1 cellular context compared by ENCODE assay signal in the genomic region with DNA sequence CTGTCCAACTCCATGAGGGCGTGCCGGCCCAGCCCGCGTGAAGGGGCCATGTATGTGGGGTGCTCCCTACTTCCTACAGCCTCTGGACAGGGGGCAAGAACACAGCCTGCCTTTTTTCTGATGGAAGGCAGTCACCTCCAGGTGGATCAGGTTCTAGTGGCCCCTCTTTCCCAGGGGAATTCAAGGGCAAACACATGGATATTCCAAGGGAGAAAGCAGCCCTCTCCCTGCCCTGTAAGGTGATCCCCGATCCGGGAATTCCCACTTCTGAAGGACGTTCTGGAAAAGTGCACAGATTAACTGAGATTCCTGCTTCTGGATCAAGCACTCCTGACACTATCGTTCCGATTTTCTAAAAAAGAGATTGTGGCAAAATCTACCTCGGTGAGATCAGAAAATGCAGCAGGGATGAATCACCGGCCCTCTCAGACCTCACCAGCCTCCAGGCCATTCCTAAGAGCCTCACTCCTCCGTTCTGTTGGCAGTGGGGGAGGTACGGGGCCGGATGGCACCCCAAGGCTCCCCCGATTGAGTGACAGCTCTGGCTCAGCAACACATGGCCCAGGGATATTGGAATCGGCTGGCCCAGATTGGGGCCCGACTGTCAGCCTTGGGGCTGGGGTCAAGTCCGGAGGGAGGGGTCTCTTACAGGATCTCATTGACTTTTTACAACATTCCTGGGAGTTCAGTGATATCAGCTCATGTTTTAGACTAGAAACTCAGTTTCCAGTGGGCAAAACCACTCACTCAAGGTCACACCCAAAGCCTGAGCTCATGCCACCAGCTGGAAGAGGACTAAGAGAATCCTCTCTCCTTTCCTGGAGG.
TF ChIP-seq lines count a peak whose summit lies in the region.

No MANE protein-coding gene starts in this region.

TF ChIP-seq in endothelial cell of umbilical vein, 7 proteins besides CTCF, POLR2A, EP300 and RAD21:
- TF ChIP-seq, protein P1, sequence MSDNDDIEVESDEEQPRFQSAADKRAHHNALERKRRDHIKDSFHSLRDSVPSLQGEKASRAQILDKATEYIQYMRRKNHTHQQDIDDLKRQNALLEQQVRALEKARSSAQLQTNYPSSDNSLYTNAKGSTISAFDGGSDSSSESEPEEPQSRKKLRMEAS (IDR thresholded peaks at IDR 0.05; ENCODE audit: insufficient read depth, insufficient read length) = no peak
- TF ChIP-seq EZH2 (IDR thresholded peaks at IDR 0.05; ENCODE audit: borderline replicate concordance, low read depth, low read length, severe bottlenecking) (no peak), GATA2 (IDR thresholded peaks at IDR 0.05; ENCODE audit: insufficient read depth, insufficient read length, low read depth, low read length) (no peak), POLR2AphosphoS5 (IDR thresholded peaks at IDR 0.05; ENCODE audit: insufficient read depth, low read depth, low read length) (no peak), MYC (IDR thresholded peaks at IDR 0.05; ENCODE audit: low read depth, low read length) (no peak), JUN (IDR thresholded peaks at IDR 0.05; ENCODE audit: borderline replicate concordance, insufficient read depth, insufficient read length, low read depth) (no peak), FOS (IDR thresholded peaks at IDR 0.05; ENCODE audit: borderline replicate concordance, insufficient read depth, low read length) (no peak)
